8 cellular contexts compared by ENCODE assay signal in genomic region chr4:83536649-83537352, GRCh38. TPM values are rescaled to one million over a fixed set of nuclear protein-coding genes. Genes with fewer than 3 reads are reported as not detected.
DNase-seq lines count a peak whose midpoint lies in the region; ATAC-seq and TF ChIP-seq lines count a peak whose summit lies in the region.

No MANE protein-coding gene starts in this region.

- peak overlapping the region; percentile 45 for H3K4me2 ChIP-seq in mesendoderm (ENCODE audit: low read length)

- no peaks in the 10 kb centered on the region for H3K9me3 ChIP-seq in cardiac muscle cell (ENCODE audit: low read depth)
- no peaks in the 10 kb centered on the region for H3K9me3 ChIP-seq in aorta (ENCODE audit: control insufficient read depth, low read length)

- no peaks in the 10 kb centered on the region for H3K79me1 ChIP-seq in mesendoderm (ENCODE audit: low read length)

- no CpG with 5 or more reads among the region's 27 CpGs for WGBS in mesendoderm (ENCODE audit: extremely low coverage, insufficient coverage, low lambda C conversion rate)
- 15 to 16% methylated on average over 27 of the region's 27 CpGs for WGBS in aorta, 2 donors

- no peaks in the 10 kb centered on the region for H3K36me3 ChIP-seq in cardiac muscle cell
- H3K36me3 ChIP-seq in mesendoderm (ENCODE audit: control insufficient read depth, insufficient read depth, low read length) = no peaks in the 10 kb centered on the region
- H3K36me3 ChIP-seq in aorta (ENCODE audit: control insufficient read depth in 1 of 2, insufficient read depth in 2 of 2, low read length in 1 of 2) = no peaks in the 10 kb centered on the region

- H3K27ac ChIP-seq in cardiac muscle cell (no peak overlapping the region), mesendoderm (ENCODE audit: low read depth, low read length) (no peak overlapping the region), aorta (ENCODE audit: low read depth in 1 of 2, low read length in 2 of 2) (no peak overlapping the region)

- H4K5ac ChIP-seq in mesendoderm (ENCODE audit: low read length) = no peak overlapping the region

- no peak overlapping the region for H3K18ac ChIP-seq in mesendoderm (ENCODE audit: low read length)

- H2BK15ac ChIP-seq in mesendoderm (replicated peaks; ENCODE audit: low read depth) = no peak overlapping the region

- intact Hi-C loops in cardiac septum (cut with DNase I) (loop anchor here (2.0 to 5.0 kb wide), 2 partner anchors 82 to 1164 kb away; partner anchors contain the start of gene HNRNPD), aorta (cut with DNase I) (no loop called here)

- H3K4ac ChIP-seq in mesendoderm (ENCODE audit: low read depth, low read length) = no peak overlapping the region

- TF ChIP-seq CTCF in cardiac muscle cell (IDR thresholded peaks at IDR 0.05; ENCODE audit: low read depth, low read length) (no peak), cardiac fibroblast (IDR thresholded peaks at IDR 0.05; ENCODE audit: low read depth, low read length) (no peak)

- H3K79me2 ChIP-seq in mesendoderm (ENCODE audit: control insufficient read depth, insufficient read depth, low read length) = no peaks in the 10 kb centered on the region

- H3K27me3 ChIP-seq in cardiac muscle cell (peaks cover 79% of the 10 kb centered on the region), mesendoderm (ENCODE audit: insufficient read depth, low read length, poor library complexity) (peaks cover 24% of the 10 kb centered on the region), aorta (ENCODE audit: control insufficient read depth in 1 of 2, insufficient read depth in 2 of 2, low read length in 1 of 2) (no peaks in the 10 kb centered on the region)

- no peak overlapping the region for H2BK5ac ChIP-seq in mesendoderm (ENCODE audit: low read length)

- peaks cover 4% of the 10 kb centered on the region for H3K4me1 ChIP-seq in cardiac muscle cell (ENCODE audit: low read depth)
- H3K4me1 ChIP-seq in mesendoderm (ENCODE audit: control insufficient read depth, low read depth, low read length) = no peaks in the 10 kb centered on the region
- H3K4me1 ChIP-seq in aorta (ENCODE audit: control insufficient read depth in 1 of 2, insufficient read depth in 2 of 2, low read length in 2 of 2) = no peaks in the 10 kb centered on the region

- no peak overlapping the region for H2AK5ac ChIP-seq in mesendoderm (ENCODE audit: low read length)

- ATAC-seq in aorta (ENCODE audit: low FRiP score) (peak; percentile 20), HG03432 (IDR thresholded peaks at IDR 0.05; ENCODE audit: unreplicated experiment) (no peak)

- no peak overlapping the region for H3K23ac ChIP-seq in mesendoderm (ENCODE audit: low read length)

- DNase-seq in cardiac muscle cell (ENCODE audit: low read depth in 1 of 2, low spot score in 1 of 2) (no peak), cardiac septum (ENCODE audit: low spot score) (no peak), cardiac fibroblast (ENCODE audit: low read depth in 2 of 2) (no peak), mesendoderm (no peak), aorta (no peak), islet precursor cell (no peak), ecto neural progenitor cell (ENCODE audit: low spot score) (no peak)

- H4K8ac ChIP-seq in mesendoderm (ENCODE audit: low read depth, low read length) = no peak overlapping the region

- H3K9ac ChIP-seq in mesendoderm (ENCODE audit: low read length) = peak overlapping the region; percentile 74

- peak overlapping the region; percentile 85 for H3K56ac ChIP-seq in mesendoderm (ENCODE audit: low read length)

- H3K4me3 ChIP-seq in cardiac muscle cell (peak overlapping the region; percentile 57), cardiac fibroblast (replicated peaks in 1 of 2; ENCODE audit: low read depth in 2 of 2, low read length in 2 of 2) (peak overlapping the region; percentile 68 to 84), mesendoderm (ENCODE audit: low read length) (peak overlapping the region; percentile 77), aorta (ENCODE audit: low read length in 2 of 2) (peak overlapping the region; percentile 43 to 46)

- no peak overlapping the region for H2BK120ac ChIP-seq in mesendoderm (ENCODE audit: low read depth, low read length)

RNA-seq across cellular contexts. Expression of gene GPAT3, which starts 0.9 kb away (rescaled TPM):
- 2.3 and 5.1 TPM in 2 replicates for total RNA-seq in cardiac muscle cell
- polyA plus RNA-seq in cardiac muscle cell = 3.1 and 5.1 TPM in 2 replicates
- 38.5 TPM for total RNA-seq in cardiac septum
- 1.2 TPM for polyA plus RNA-seq in mesendoderm (2013, experiment 1 of 2)
- polyA plus RNA-seq in mesendoderm (2013, experiment 2 of 2) = 1.2 TPM
- total RNA-seq in aorta = 1 to 10 TPM; 5.1 to 7.5 TPM
- 1 to 10 TPM in 1 of 2 donors, under 1 TPM in 1; 0.90 to 8.9 TPM for polyA plus RNA-seq in aorta

RNA-seq across cellular contexts. Expression of gene ABRAXAS1, which starts 51.9 kb away (rescaled TPM):
- total RNA-seq in cardiac muscle cell (8.9 and 14.6 TPM in 2 replicates), cardiac septum (6.4 TPM), aorta (10 to 100 TPM; 12.0 to 21.0 TPM)
- polyA plus RNA-seq in cardiac muscle cell (5.1 and 8.5 TPM in 2 replicates), aorta (10 to 100 TPM; 10.6 to 13.3 TPM)
- 13.9 TPM for polyA plus RNA-seq in mesendoderm (2013, experiment 1 of 2)
- polyA plus RNA-seq in mesendoderm (2013, experiment 2 of 2) = 12.9 TPM
